In the genomic region with DNA sequence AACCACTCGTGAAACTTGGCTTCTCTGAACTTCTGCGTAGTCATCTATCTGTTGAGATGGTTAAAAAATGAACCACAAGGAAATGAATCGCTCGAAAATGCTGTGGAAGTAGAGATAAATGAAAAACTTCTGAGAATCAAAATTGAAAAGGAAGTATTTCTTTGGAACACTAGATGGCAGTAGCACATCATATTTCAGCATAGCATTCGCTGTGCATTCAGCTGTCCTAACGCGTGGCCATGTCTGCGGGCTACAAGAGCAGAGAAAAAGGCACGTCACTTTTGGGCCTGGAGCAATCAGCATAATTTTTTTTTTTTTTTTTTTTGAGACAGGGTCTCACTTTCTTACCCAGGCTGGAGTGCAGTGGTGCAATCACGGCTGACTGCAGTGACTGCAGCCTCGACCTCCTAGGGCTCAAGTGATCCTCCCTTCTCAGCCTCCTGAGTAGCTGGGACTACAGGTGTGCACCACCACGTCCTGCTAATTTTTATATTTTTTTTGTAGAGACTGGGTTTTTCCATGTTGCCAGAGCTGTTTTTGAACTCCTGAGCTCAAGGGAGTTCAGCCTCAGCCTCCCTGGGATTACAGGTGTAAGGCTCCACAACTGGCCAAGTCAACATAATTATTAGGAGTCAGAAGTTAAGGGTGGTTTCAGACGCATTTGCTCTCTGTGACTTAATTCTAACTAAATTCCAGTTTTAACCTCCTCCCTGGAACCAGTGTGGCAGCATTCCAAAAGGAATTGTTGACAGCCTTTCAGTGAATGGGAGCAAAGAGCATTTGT, we compare ENCODE assay signal across 2 cellular contexts.
A peak's percentile ranks its signal among the peaks of the same experiment; 100 is the strongest.
TF ChIP-seq lines count a peak whose summit lies in the region.

No MANE protein-coding gene starts in this region.

TF ChIP-seq in HEK293, 187 proteins besides CTCF, POLR2A, EP300 and RAD21 (continued from another document and continues in another):
- TF ChIP-seq, protein P1, sequence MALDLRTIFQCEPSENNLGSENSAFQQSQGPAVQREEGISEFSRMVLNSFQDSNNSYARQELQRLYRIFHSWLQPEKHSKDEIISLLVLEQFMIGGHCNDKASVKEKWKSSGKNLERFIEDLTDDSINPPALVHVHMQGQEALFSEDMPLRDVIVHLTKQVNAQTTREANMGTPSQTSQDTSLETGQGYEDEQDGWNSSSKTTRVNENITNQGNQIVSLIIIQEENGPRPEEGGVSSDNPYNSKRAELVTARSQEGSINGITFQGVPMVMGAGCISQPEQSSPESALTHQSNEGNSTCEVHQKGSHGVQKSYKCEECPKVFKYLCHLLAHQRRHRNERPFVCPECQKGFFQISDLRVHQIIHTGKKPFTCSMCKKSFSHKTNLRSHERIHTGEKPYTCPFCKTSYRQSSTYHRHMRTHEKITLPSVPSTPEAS (tag by site-specific recombination; IDR thresholded peaks at IDR 0.05), result no peak
- no peak for TF ChIP-seq ZNF280C (tag by site-specific recombination; IDR thresholded peaks at IDR 0.05)
- TF ChIP-seq ZNF48 (tag by site-specific recombination; IDR thresholded peaks at IDR 0.05), result no peak
- TF ChIP-seq SP2 (tag by site-specific recombination; IDR thresholded peaks at IDR 0.05), result no peak
- no peak for TF ChIP-seq ZNF366 (tag by site-specific recombination; conservative IDR thresholded peaks at IDR 0.05)
- TF ChIP-seq ZNF580 (tag by site-specific recombination; IDR thresholded peaks at IDR 0.05), result no peak
- TF ChIP-seq ZSCAN30 (tag by site-specific recombination; IDR thresholded peaks at IDR 0.05), result peak; percentile 93
- no peak for TF ChIP-seq ZNF571 (tag by site-specific recombination; IDR thresholded peaks at IDR 0.05)
- TF ChIP-seq BCL6B (tag by site-specific recombination; IDR thresholded peaks at IDR 0.05), result no peak
- TF ChIP-seq ZNF10 (tag by site-specific recombination; IDR thresholded peaks at IDR 0.05), result no peak
- no peak for TF ChIP-seq PRDM10 (tag by site-specific recombination; IDR thresholded peaks at IDR 0.05)
- TF ChIP-seq ZNF792 (tag by site-specific recombination; IDR thresholded peaks at IDR 0.05), result no peak
- TF ChIP-seq ZNF426 (tag by site-specific recombination; IDR thresholded peaks at IDR 0.05), result no peak
- no peak for TF ChIP-seq ZNF132 (tag by site-specific recombination; IDR thresholded peaks at IDR 0.05; ENCODE audit: borderline replicate concordance)
- no peak for TF ChIP-seq GLIS1 (tag by site-specific recombination; IDR thresholded peaks at IDR 0.05)
- no peak for TF ChIP-seq ZNF670 (tag by site-specific recombination; IDR thresholded peaks at IDR 0.05; ENCODE audit: low read depth)
- TF ChIP-seq REPIN1 (tag by site-specific recombination; IDR thresholded peaks at IDR 0.05; ENCODE audit: low read depth), result no peak
- TF ChIP-seq ZNF223 (tag by site-specific recombination; IDR thresholded peaks at IDR 0.05), result no peak
- TF ChIP-seq ZNF626 (tag by site-specific recombination; IDR thresholded peaks at IDR 0.05), result no peak
- TF ChIP-seq BCL11B (tag by site-specific recombination; IDR thresholded peaks at IDR 0.05; ENCODE audit: low read depth), result no peak
- no peak for TF ChIP-seq ZNF155 (tag by site-specific recombination; IDR thresholded peaks at IDR 0.05)
- TF ChIP-seq KLF16 (tag by site-specific recombination; IDR thresholded peaks at IDR 0.05), result no peak

TF ChIP-seq in SK-N-SH treated with all-trans-retinoic acid at 6 μM for 48 hours, 23 proteins besides CTCF, POLR2A, EP300 and RAD21 (continued from another document):
- no peak for TF ChIP-seq POU6F1 (CRISPR knock-in tag; IDR thresholded peaks at IDR 0.05; ENCODE audit: borderline replicate concordance, low read depth)
TF ChIP-seq in SK-N-SH treated with all-trans-retinoic acid at 6 μM for 48 hours: peak in this region for 0.
